In genomic region chr5:69367697-69368279, GRCh38 we compare ENCODE assay signal across 8 cellular contexts. TPM values are rescaled to one million over a fixed set of nuclear protein-coding genes. Genes with fewer than 3 reads are reported as not detected.
DNase-seq lines count a peak whose midpoint lies in the region; ATAC-seq and TF ChIP-seq lines count a peak whose summit lies in the region.

No MANE protein-coding gene starts in this region.

- H3K36me3 ChIP-seq in SK-N-MC (ENCODE audit: insufficient read depth, low read length) (peaks cover 50% of the 10 kb centered on the region), fibroblast of lung (ENCODE audit: control insufficient read depth, insufficient read depth, low read length) (peaks cover 5% of the 10 kb centered on the region), spleen (peaks cover 3 to 50% (median 36%) of the 10 kb centered on the region in 6 donors)

- H3K4me3 ChIP-seq in SK-N-MC (peak overlapping the region; percentile 88), fibroblast of lung (replicated peaks in 1 of 4; ENCODE audit: control extremely low read depth in 1 of 4, insufficient read depth in 1 of 4, low read depth in 3 of 4, low read length in 4 of 4) (peak overlapping the region; percentile 57 to 92 (median 74)), spleen (peak overlapping the region in 5 of 8 donors; percentile 85 to 96 (median 88))

- peak overlapping the region; percentile 97 for H3K27ac Mint-ChIP-seq in activated CD4-positive, alpha-beta T cell treated with anti-CD3 and anti-CD28 coated beads, Interleukin-2, amount 10 ng/mL, durations not matched to agents 7 days and 5 days

- H3K36me3 Mint-ChIP-seq in activated CD4-positive, alpha-beta T cell treated with anti-CD3 and anti-CD28 coated beads, Interleukin-2, amount 10 ng/mL, durations not matched to agents 7 days and 5 days (ENCODE audit: low read depth) = peaks cover 24% of the 10 kb centered on the region

- H3K27me3 Mint-ChIP-seq in activated CD4-positive, alpha-beta T cell treated with anti-CD3 and anti-CD28 coated beads, Interleukin-2, amount 10 ng/mL, durations not matched to agents 7 days and 5 days = no peaks in the 10 kb centered on the region

- H3K4me2 ChIP-seq in fibroblast of lung (ENCODE audit: extremely low read depth, insufficient read depth, low read length) = peak overlapping the region; percentile 95

- H3K4me1 Mint-ChIP-seq in activated CD4-positive, alpha-beta T cell treated with anti-CD3 and anti-CD28 coated beads, Interleukin-2, amount 10 ng/mL, durations not matched to agents 7 days and 5 days = peaks cover 44% of the 10 kb centered on the region

- TF ChIP-seq CTCF in fibroblast of lung (conservative IDR thresholded peaks at IDR 0.05 in 1 of 2, IDR thresholded peaks at IDR 0.05 in 1 of 2; ENCODE audit: low read depth in 1 of 2, low read length in 2 of 2) (no peak), spleen (IDR thresholded peaks at IDR 0.05 in 8 of 11, conservative IDR thresholded peaks at IDR 0.05 in 3 of 11) (no peak)

- no peaks in the 10 kb centered on the region for H3K9me3 Mint-ChIP-seq in activated CD4-positive, alpha-beta T cell treated with anti-CD3 and anti-CD28 coated beads, Interleukin-2, amount 10 ng/mL, durations not matched to agents 7 days and 5 days

- WGBS in spleen, 5 donors = 87 to 94% (median 93%) methylated on average over 11 of the region's 11 CpGs

- H3K27me3 ChIP-seq in fibroblast of lung (ENCODE audit: control insufficient read depth, insufficient read depth, low read length) = no peaks in the 10 kb centered on the region
- no peaks in the 10 kb centered on the region for H3K27me3 ChIP-seq in spleen (replicated peaks in 1 of 7)

- no peak for TF ChIP-seq POLR2A in spleen (IDR thresholded peaks at IDR 0.05)

- no peaks in the 10 kb centered on the region for H3K9me3 ChIP-seq in SK-N-MC (ENCODE audit: low read depth, low read length)
- H3K9me3 ChIP-seq in fibroblast of lung (ENCODE audit: control insufficient read depth, insufficient read depth, low read depth, low read length) = no peaks in the 10 kb centered on the region
- H3K9me3 ChIP-seq in spleen = no peaks in the 10 kb centered on the region

- ATAC-seq in GM18867 (IDR thresholded peaks at IDR 0.05; ENCODE audit: unreplicated experiment) = no peak

- H3K4me3 Mint-ChIP-seq in activated CD4-positive, alpha-beta T cell treated with anti-CD3 and anti-CD28 coated beads, Interleukin-2, amount 10 ng/mL, durations not matched to agents 7 days and 5 days = peak overlapping the region; percentile 95

- H3K79me2 ChIP-seq in fibroblast of lung (ENCODE audit: control insufficient read depth, insufficient read depth, low read length) = peaks cover 67% of the 10 kb centered on the region

- no peak overlapping the region for H2AFZ ChIP-seq in fibroblast of lung (ENCODE audit: low read length)

- POLR2A ChIA-PET in activated CD4-positive, alpha-beta T cell treated with anti-CD3 and anti-CD28 coated beads, Interleukin-2, amount 10 ng/mL, durations not matched to agents 7 days and 5 days (lab: Charles Lee) = no interaction called here

- intact Hi-C loops in spleen (cut with DNase I; ENCODE audit: low total_unique reads) = loop anchor here (10.0 kb wide), 1 partner anchor 273 kb away; the partner anchor contains the start of gene SLC30A5

- H3K4me1 ChIP-seq in fibroblast of lung (ENCODE audit: control insufficient read depth, extremely low read depth, insufficient read depth, low read length) = peaks cover 3% of the 10 kb centered on the region
- H3K4me1 ChIP-seq in spleen = peaks cover 21 to 80% (median 49%) of the 10 kb centered on the region in 6 donors

- no peaks in the 10 kb centered on the region for H4K20me1 ChIP-seq in fibroblast of lung (ENCODE audit: control insufficient read depth, extremely low read depth, insufficient read depth, low read length)

- no peak for DNase-seq in activated CD4-positive, alpha-beta T cell treated with anti-CD3 and anti-CD28 coated beads, Interleukin-2, amount 10 ng/mL, durations not matched to agents 7 days and 5 days
- no peak for DNase-seq in activated CD4-positive, alpha-beta T cell treated with anti-CD3 and anti-CD28 coated beads, Interleukin-2, amount 50 U/mL, for 4 hours
- DNase-seq in SK-N-MC (ENCODE audit: low read depth, low spot score) (no peak), fibroblast of lung (ENCODE audit: low read depth in 2 of 2) (no peak), spleen (no peak), NCI-H2196 (lab: John Stamatoyannopoulos, UW; ENCODE audit: unreplicated experiment) (no peak), C1 segment of cervical spinal cord (lab: John Stamatoyannopoulos, UW) (no peak)

- H3K27ac ChIP-seq in SK-N-MC (peak overlapping the region; percentile 97), fibroblast of lung (ENCODE audit: insufficient read depth, low read length) (peak overlapping the region; percentile 99), spleen (peak overlapping the region in 2 of 8 donors; percentile 98)

- H3K9ac ChIP-seq in SK-N-MC (ENCODE audit: insufficient read length) (peak overlapping the region; percentile 96), fibroblast of lung (ENCODE audit: insufficient read depth, low read length) (peak overlapping the region; percentile 20)

- CTCF ChIA-PET in activated CD4-positive, alpha-beta T cell treated with anti-CD3 and anti-CD28 coated beads, Interleukin-2, amount 10 ng/mL, durations not matched to agents 7 days and 5 days (lab: Charles Lee) = interaction anchor here (0.6 to 1.0 kb wide), 3 partner anchors 12 to 274 kb away, joined by 3 to 7 read pairs (median 4); partner anchors contain the start of gene SLC30A5

RNA-seq across cellular contexts. Expression of gene AK6, which starts 1.5 kb away (rescaled TPM):
- 10 to 100 TPM; 26.7 to 33.3 TPM for total RNA-seq in activated CD4-positive, alpha-beta T cell treated with anti-CD3 and anti-CD28 coated beads, Interleukin-2, amount 10 ng/mL, durations not matched to agents 7 days and 5 days
- 31.3 and 34.3 TPM in 2 replicates for total RNA-seq in fibroblast of lung
- polyA plus RNA-seq in fibroblast of lung = 51.8 and 55.1 TPM in 2 replicates
- polyA plus RNA-seq in fibroblast of lung (2012) = 46.8 and 57.6 TPM in 2 replicates
- polyA minus RNA-seq in fibroblast of lung (ENCODE audit: low replicate concordance) = not detected in 2 replicates
- 10 to 100 TPM; 16.9 to 31.7 (median 24.0) TPM for total RNA-seq in spleen
- polyA plus RNA-seq in spleen = 10 to 100 TPM; 28.1 to 39.7 (median 30.6) TPM

RNA-seq across cellular contexts. Expression of gene TAF9, which starts 1.5 kb away (rescaled TPM):
- 10 to 100 TPM; 53.7 to 61.4 TPM for total RNA-seq in activated CD4-positive, alpha-beta T cell treated with anti-CD3 and anti-CD28 coated beads, Interleukin-2, amount 10 ng/mL, durations not matched to agents 7 days and 5 days
- 73.2 and 114 TPM in 2 replicates for total RNA-seq in fibroblast of lung
- 154 and 169 TPM in 2 replicates for polyA plus RNA-seq in fibroblast of lung
- polyA plus RNA-seq in fibroblast of lung (2012) = 83.8 and 97.7 TPM in 2 replicates
- 9.4 and 11.3 TPM in 2 replicates for polyA minus RNA-seq in fibroblast of lung (ENCODE audit: low replicate concordance)
- total RNA-seq in spleen = 10 to 100 TPM; 33.5 to 38.9 (median 36.2) TPM
- polyA plus RNA-seq in spleen = 10 to 100 TPM; 51.5 to 61.6 (median 60.1) TPM

RNA-seq across cellular contexts. Expression of gene RAD17, which starts 1.8 kb away (rescaled TPM):
- total RNA-seq in activated CD4-positive, alpha-beta T cell treated with anti-CD3 and anti-CD28 coated beads, Interleukin-2, amount 10 ng/mL, durations not matched to agents 7 days and 5 days = 10 to 100 TPM; 23.6 to 26.8 TPM
- total RNA-seq in fibroblast of lung (20.5 and 30.1 TPM in 2 replicates), spleen (10 to 100 TPM; 15.2 to 28.5 (median 21.4) TPM)
- polyA plus RNA-seq in fibroblast of lung (14.9 and 16.3 TPM in 2 replicates), spleen (10 to 100 TPM; 13.0 to 16.9 (median 15.2) TPM)
- 14.7 and 14.9 TPM in 2 replicates for polyA plus RNA-seq in fibroblast of lung (2012)
- polyA minus RNA-seq in fibroblast of lung (ENCODE audit: low replicate concordance) = 8.1 and 14.0 TPM in 2 replicates

RNA-seq across cellular contexts. Expression of gene CCDC125, which starts 35.2 kb away (rescaled TPM):
- total RNA-seq in activated CD4-positive, alpha-beta T cell treated with anti-CD3 and anti-CD28 coated beads, Interleukin-2, amount 10 ng/mL, durations not matched to agents 7 days and 5 days = 1 to 10 TPM; 8.2 to 8.8 TPM
- total RNA-seq in fibroblast of lung = 7.7 and 8.3 TPM in 2 replicates
- polyA plus RNA-seq in fibroblast of lung = 2.2 and 4.2 TPM in 2 replicates
- 2.4 and 3.7 TPM in 2 replicates for polyA plus RNA-seq in fibroblast of lung (2012)
- 0.86 and 1.5 TPM in 2 replicates for polyA minus RNA-seq in fibroblast of lung (ENCODE audit: low replicate concordance)
- total RNA-seq in spleen = 10 to 100 TPM in 5 of 7 donors, 1 to 10 TPM in 2; 9.5 to 18.6 (median 11.0) TPM
- 1 to 10 TPM; 2.2 to 3.9 (median 2.5) TPM for polyA plus RNA-seq in spleen

RNA-seq across cellular contexts. Expression of gene MARVELD2, which starts 47.1 kb away (rescaled TPM):
- under 1 TPM; 0.07 to 0.17 TPM for total RNA-seq in activated CD4-positive, alpha-beta T cell treated with anti-CD3 and anti-CD28 coated beads, Interleukin-2, amount 10 ng/mL, durations not matched to agents 7 days and 5 days
- total RNA-seq in fibroblast of lung (1.3 and 2.5 TPM in 2 replicates), spleen (1 to 10 TPM in 4 of 7 donors, under 1 TPM in 3; 0.26 to 1.9 (median 1.1) TPM)
- polyA plus RNA-seq in fibroblast of lung (2.9 and 5.1 TPM in 2 replicates), spleen (under 1 TPM; 0.02 to 0.13 (median 0.12) TPM)
- polyA plus RNA-seq in fibroblast of lung (2012) = 1.1 and 3.0 TPM in 2 replicates
- polyA minus RNA-seq in fibroblast of lung (ENCODE audit: low replicate concordance) = 2.9 and 4.4 TPM in 2 replicates
